23 cellular contexts compared by ENCODE assay signal in the genomic region with DNA sequence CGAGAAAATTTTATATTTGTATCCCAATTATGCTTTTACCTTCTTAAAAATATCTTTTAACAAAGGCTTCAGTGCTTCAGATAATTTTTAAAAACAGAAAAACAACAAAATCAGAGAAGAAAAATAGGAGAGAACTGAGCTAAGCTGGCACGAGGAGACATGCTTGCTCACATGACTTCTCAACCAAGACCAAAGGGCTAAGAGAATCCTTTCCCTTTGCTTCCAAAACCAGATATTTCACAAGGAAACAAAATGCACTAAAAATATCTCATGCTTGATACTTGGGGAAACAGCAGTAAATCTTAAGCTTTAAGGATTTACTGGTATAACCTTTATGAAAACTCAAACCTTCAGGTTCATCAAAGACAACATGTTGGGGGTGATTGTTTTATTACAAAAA. TPM values are rescaled to one million over a fixed set of nuclear protein-coding genes. Genes with fewer than 3 reads are reported as not detected.
DNase-seq lines count a peak whose midpoint lies in the region; ATAC-seq and TF ChIP-seq lines count a peak whose summit lies in the region.
"Had no signal": no experiment of that assay in that cellular context is flagged by ENCODE, and none has a peak within 500 bp of the region (broad histone marks: within the 10 kb centered on the region; RNA-seq: fewer than 3 reads in every experiment).

No MANE protein-coding gene starts in this region.

- H3K9me3 ChIP-seq in sigmoid colon (no peaks in the 10 kb centered on the region), uterus (no peaks in the 10 kb centered on the region)
- H3K9me3 ChIP-seq: A549, BLaER1, colonic mucosa, ovary had no signal

- H3K4me3 ChIP-seq in choroid plexus epithelial cell (ENCODE audit: low read depth, low read length) = no peak overlapping the region
- no peak overlapping the region for H3K4me3 ChIP-seq in sigmoid colon
- H3K4me3 ChIP-seq in uterus = no peak overlapping the region
- H3K4me3 ChIP-seq: A549, BLaER1, colonic mucosa, ovary had no signal

- WGBS in sigmoid colon, 2 donors = 24 to 57% methylated on average over 2 of the region's 2 CpGs

- H3K4me1 ChIP-seq in sigmoid colon (peaks cover 0 to 21% (median 18%) of the 10 kb centered on the region in 4 donors), uterus (peaks cover 5 to 17% of the 10 kb centered on the region in 2 donors)
- H3K4me1 ChIP-seq: colonic mucosa had no signal

- peaks cover 0 to 6% of the 10 kb centered on the region in 2 donors for H3K36me3 Mint-ChIP-seq in activated naive CD4-positive, alpha-beta T cell treated with anti-CD3 and anti-CD28 coated beads, Interleukin-2, amount 50 U/mL, for 72 hours

- intact Hi-C loops in sigmoid colon (cut with DNase I) = loop anchor here (10.0 kb wide), 1 partner anchor 300 kb away; no protein-coding TSS in a partner anchor
- intact Hi-C loops in uterus (cut with DNase I; ENCODE audit: low total_unique reads) = no loop called here

- no peak for DNase-seq in activated naive CD4-positive, alpha-beta T cell treated with anti-CD3 and anti-CD28 coated beads, Interleukin-2, amount 50 U/mL, for 72 hours (ENCODE audit: low spot score in 2 of 2)
- DNase-seq in activated naive CD4-positive, alpha-beta T cell treated with anti-CD3 and anti-CD28 coated beads, Interleukin-2, amount 50 U/mL, for 16 hours = no peak
- DNase-seq in choroid plexus epithelial cell (ENCODE audit: low read depth) = peak; percentile 29
- DNase-seq in sigmoid colon = no peak
- no peak for DNase-seq in uterus
- no peak for DNase-seq in DMS153 (lab: John Stamatoyannopoulos, UW)
- no peak for DNase-seq in NCI-H345 (lab: John Stamatoyannopoulos, UW)
- DNase-seq: activated CD4-positive, alpha-beta T cell treated with anti-CD3 and anti-CD28 coated beads for 4 hours; colonic mucosa; endodermal cell; GOT3; left colon; NCI-H187 treated with DMSO at 0.1 percent for 48 hours; SHP77 treated with DMSO at 0.1 percent for 48 hours; stimulated activated CD4-positive, alpha-beta T cell treated with anti-CD3 and anti-CD28 coated beads, Interleukin-1b, Interleukin-23, amount 100 ng/mL, for 48 hours had no signal

- peak overlapping the region; percentile 50 to 73 for H3K27ac Mint-ChIP-seq in activated naive CD4-positive, alpha-beta T cell treated with anti-CD3 and anti-CD28 coated beads, Interleukin-2, amount 50 U/mL, for 72 hours
- H3K27ac Mint-ChIP-seq: activated CD8-positive, alpha-beta memory T cell treated with anti-CD3 and anti-CD28 coated beads, Interleukin-2, amount 10 ng/mL, durations not matched to agents 7 days and 5 days; endodermal cell; nephron; type B pancreatic cell had no signal

- no peak for ATAC-seq in activated naive CD4-positive, alpha-beta T cell treated with anti-CD3 and anti-CD28 coated beads, Interleukin-2, amount 50 U/mL, for 72 hours
- no peak for ATAC-seq in GM21528 (IDR thresholded peaks at IDR 0.05; ENCODE audit: low FRiP score, unreplicated experiment)
- ATAC-seq: A549; activated CD8-positive, alpha-beta memory T cell treated with anti-CD3 and anti-CD28 coated beads, Interleukin-2, amount 10 ng/mL, durations not matched to agents 7 days and 5 days; sciatic nerve had no signal

- H3K27ac ChIP-seq in sigmoid colon (peak overlapping the region in 3 of 4 donors; percentile 22 to 54 (median 36)), uterus (peak overlapping the region; percentile 63 to 98)
- H3K27ac ChIP-seq: A549, BLaER1, colonic mucosa had no signal

- TF ChIP-seq EP300 in sigmoid colon (IDR thresholded peaks at IDR 0.05) = no peak

- no peaks in the 10 kb centered on the region for H3K27me3 ChIP-seq in sigmoid colon
- H3K27me3 ChIP-seq in uterus = no peaks in the 10 kb centered on the region
- H3K27me3 ChIP-seq: colonic mucosa, ovary had no signal

- TF ChIP-seq CTCF in choroid plexus epithelial cell (conservative IDR thresholded peaks at IDR 0.05; ENCODE audit: low read depth, low read length) = no peak
- no peak for TF ChIP-seq CTCF in sigmoid colon (IDR thresholded peaks at IDR 0.05)
- TF ChIP-seq CTCF in uterus (IDR thresholded peaks at IDR 0.05) = no peak

- H3K9me3 Mint-ChIP-seq in activated naive CD4-positive, alpha-beta T cell treated with anti-CD3 and anti-CD28 coated beads, Interleukin-2, amount 50 U/mL, for 72 hours = no peaks in the 10 kb centered on the region
- H3K9me3 Mint-ChIP-seq: endodermal cell, nephron, type B pancreatic cell had no signal

- H3K36me3 ChIP-seq in sigmoid colon (peaks cover 0 to 19% (median 0%) of the 10 kb centered on the region in 4 donors), uterus (no peaks in the 10 kb centered on the region)
- H3K36me3 ChIP-seq: BLaER1, colonic mucosa, ovary had no signal

- TF ChIP-seq POLR2A in sigmoid colon (IDR thresholded peaks at IDR 0.05) (no peak), uterus (IDR thresholded peaks at IDR 0.05) (no peak)

RNA-seq across cellular contexts. Expression of gene CAPN7, which starts 58.4 kb away (rescaled TPM):
- 10 to 100 TPM; 25.4 to 35.0 TPM for total RNA-seq in activated naive CD4-positive, alpha-beta T cell treated with anti-CD3 and anti-CD28 coated beads, Interleukin-2, amount 50 U/mL, for 72 hours
- total RNA-seq in sigmoid colon = 10 to 100 TPM; 52.8 to 70.8 (median 58.6) TPM
- 10 to 100 TPM; 12.5 to 15.6 (median 13.2) TPM for polyA plus RNA-seq in sigmoid colon
- total RNA-seq in uterus = 10 to 100 TPM; 39.2 to 89.0 (median 79.8) TPM
